ENCODE assay signal across 7 cellular contexts in genomic region chr3:48432411-48433371, GRCh38. TPM values are rescaled to one million over a fixed set of nuclear protein-coding genes. Genes with fewer than 3 reads are reported as not detected.
DNase-seq lines count a peak whose midpoint lies in the region; TF ChIP-seq lines count a peak whose summit lies in the region.

No MANE protein-coding gene starts in this region.

- H3K4me3 ChIP-seq in fibroblast of villous mesenchyme (ENCODE audit: low read depth, low read length), result no peak overlapping the region
- peak overlapping the region in 7 of 8 donors; percentile 5 to 56 (median 32) for H3K4me3 ChIP-seq in spleen

- H3K27ac ChIP-seq in RWPE1 (peak overlapping the region; percentile 99), spleen (peak overlapping the region in 6 of 8 donors; percentile 27 to 89 (median 74))

- H3K9me3 ChIP-seq in spleen, result no peaks in the 10 kb centered on the region

- WGBS in spleen, 5 donors, result 78 to 91% (median 88%) methylated on average over 10 to 16 of the region's 16 CpGs

- peaks cover 11 to 85% (median 58%) of the 10 kb centered on the region in 6 donors for H3K4me1 ChIP-seq in spleen

- in situ Hi-C loops in GM13977 (cut with MboI; ENCODE audit: low pct_unique_long_range_greater_than_20kb, low sequenced_read_pairs, unreplicated experiment), result loop anchor here (10.0 kb wide), 1 partner anchor 238 kb away; no protein-coding TSS in a partner anchor

- DNase-seq in GM13977 (ENCODE audit: low spot score) (no peak), RWPE1 (ENCODE audit: low spot score) (peak; percentile 73), fibroblast of villous mesenchyme (ENCODE audit: low read depth) (no peak), spleen (peak; percentile 51), NCI-H2107 treated with DMSO at 0.1 percent for 48 hours (lab: John Stamatoyannopoulos, UW; ENCODE audit: unreplicated experiment) (no peak), hippocampal formation (lab: John Stamatoyannopoulos, UW) (no peak), NK-92 (lab: John Stamatoyannopoulos, UW; ENCODE audit: unreplicated experiment) (no peak)

- TF ChIP-seq POLR2A in spleen (IDR thresholded peaks at IDR 0.05), result no peak

- intact Hi-C loops in spleen (cut with DNase I; ENCODE audit: low total_unique reads), result loop anchor here (10.0 kb wide), 1 partner anchor 158 kb away; no protein-coding TSS in a partner anchor

- peak; percentile 39 for TF ChIP-seq CTCF in GM13977 (IDR thresholded peaks at IDR 0.05; ENCODE audit: extremely low read depth, insufficient read depth, missing control alignments)
- peak; percentile 37 for TF ChIP-seq CTCF in RWPE1 (conservative IDR thresholded peaks at IDR 0.05; ENCODE audit: low read depth)
- peak; percentile 8 for TF ChIP-seq CTCF in fibroblast of villous mesenchyme (IDR thresholded peaks at IDR 0.05; ENCODE audit: insufficient read depth, low read depth, low read length)
- peak in 3 of 11 experiments; percentile 21 to 25 (median 21) for TF ChIP-seq CTCF in spleen (IDR thresholded peaks at IDR 0.05 in 8 of 11, conservative IDR thresholded peaks at IDR 0.05 in 3 of 11)

- peaks cover 0 to 34% (median 18%) of the 10 kb centered on the region in 6 donors for H3K36me3 ChIP-seq in spleen

- POLR2A ChIA-PET in RWPE1 (lab: Yijun Ruan, JAX; ENCODE audit: low non-redundant PET), result interaction anchor here (0.5 kb wide), 1 partner anchor 72 kb away, joined by 3 read pairs; no protein-coding TSS in a partner anchor

- H3K27me3 ChIP-seq in spleen (replicated peaks in 1 of 7), result peaks cover 0 to 25% (median 9%) of the 10 kb centered on the region in 7 donors

- CTCF ChIA-PET in RWPE1 (lab: Yijun Ruan, JAX), result interaction anchor here (0.6 to 1.8 kb wide), 3 partner anchors 32 to 245 kb away, joined by 5 to 12 read pairs (median 6); partner anchors contain the start of gene CDC25A

RNA-seq across cellular contexts. Expression of gene PLXNB1, which starts 2.8 kb away (rescaled TPM):
- total RNA-seq in fibroblast of villous mesenchyme (26.1 and 35.0 TPM in 2 replicates), spleen (10 to 100 TPM; 31.8 to 95.9 (median 58.2) TPM)
- 10 to 100 TPM; 12.3 to 58.3 (median 35.8) TPM for polyA plus RNA-seq in spleen

RNA-seq across cellular contexts. Expression of gene CCDC51, which starts 7.2 kb away (rescaled TPM):
- total RNA-seq in fibroblast of villous mesenchyme (15.5 and 21.2 TPM in 2 replicates), spleen (10 to 100 TPM in 6 of 7 donors, 1 to 10 TPM in 1; 8.4 to 22.2 (median 18.7) TPM)
- polyA plus RNA-seq in spleen, result 10 to 100 TPM; 10.2 to 15.8 (median 12.4) TPM

RNA-seq across cellular contexts. Expression of gene TMA7, which starts 7.4 kb away (rescaled TPM):
- total RNA-seq in fibroblast of villous mesenchyme, result 186 and 216 TPM in 2 replicates
- total RNA-seq in spleen, result 100 to 1,000 TPM; 145 to 258 (median 170) TPM
- polyA plus RNA-seq in spleen, result 100 to 1,000 TPM; 606 to 753 (median 701) TPM

RNA-seq across cellular contexts. Expression of gene ATRIP, which starts 13.8 kb away (rescaled TPM):
- total RNA-seq in fibroblast of villous mesenchyme (5.5 and 7.8 TPM in 2 replicates), spleen (10 to 100 TPM in 1 of 7 donors, 1 to 10 TPM in 6; 6.4 to 10.0 (median 7.0) TPM)
- 1 to 10 TPM; 5.2 to 5.7 (median 5.2) TPM for polyA plus RNA-seq in spleen

Comparison
In these comparisons a context has a peak if more than half of its experiments do, and no peak if none do; other contexts are left out.
1. DNase-seq: peak in RWPE1 (single experiment) and spleen (single experiment); none in GM13977 (single experiment), fibroblast of villous mesenchyme (single experiment), NCI-H2107 treated with DMSO at 0.1 percent for 48 hours (single experiment), hippocampal formation (0 of 2) and NK-92 (single experiment).